Comparison of ENCODE assay signal across 13 cellular contexts in the genomic region with DNA sequence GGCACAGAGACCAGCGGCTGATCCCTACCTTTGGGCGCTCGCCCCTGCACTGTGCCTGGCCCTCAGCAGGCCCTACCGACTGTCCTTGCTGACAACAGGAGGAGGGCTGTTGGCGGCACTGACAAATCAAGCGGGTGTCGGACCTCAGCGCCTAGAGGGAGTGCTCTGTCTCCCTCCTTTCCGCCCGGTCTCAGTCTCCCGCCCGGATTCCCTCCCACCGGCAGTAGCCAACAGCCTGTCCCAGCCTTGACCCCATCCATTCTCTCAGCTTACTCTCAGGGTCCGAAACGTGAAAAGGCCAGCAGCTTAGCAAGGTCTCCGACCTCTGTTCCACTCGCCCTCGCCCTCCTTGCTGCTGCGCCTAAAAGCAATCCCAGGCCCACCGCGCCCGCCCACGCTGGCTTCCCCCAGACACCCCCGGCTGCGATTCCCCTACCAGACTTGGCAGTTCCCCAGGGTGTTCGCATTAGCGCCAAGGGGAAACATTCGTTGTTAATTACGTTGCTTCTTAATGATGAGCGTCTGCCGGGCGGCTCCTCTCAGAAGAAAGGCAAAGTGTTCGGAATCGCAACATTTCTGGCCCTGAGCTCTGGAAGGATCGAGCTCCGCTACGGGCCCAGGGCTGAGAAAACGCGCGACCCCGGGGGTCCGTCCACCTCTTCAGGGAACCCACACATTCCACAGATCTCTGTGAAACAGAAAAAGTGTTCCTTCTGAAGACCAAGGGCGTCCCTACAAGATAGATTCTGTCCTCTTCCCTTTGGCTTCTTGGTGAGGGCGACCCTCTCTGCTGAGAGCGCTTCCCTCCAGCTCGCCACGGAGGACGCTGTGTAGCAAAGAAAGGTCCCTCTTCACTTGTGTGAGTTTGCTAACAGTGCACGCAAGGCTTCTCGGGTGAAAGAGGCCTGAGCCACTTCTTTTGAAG.
DNase-seq lines count a peak whose midpoint lies in the region; ATAC-seq and TF ChIP-seq lines count a peak whose summit lies in the region.
"Had no signal": no experiment of that assay in that cellular context is flagged by ENCODE, and none has a peak within 500 bp of the region (broad histone marks: within the 10 kb centered on the region; RNA-seq: fewer than 3 reads in every experiment).

No MANE protein-coding gene starts in this region.

- peak overlapping the region; percentile 100 for H2AFZ ChIP-seq in GM23338

- H3K4me3 Mint-ChIP-seq in GM23338: peak overlapping the region; percentile 72
- H3K4me3 Mint-ChIP-seq: CD4-positive, alpha-beta memory T cell; central memory CD8-positive, alpha-beta T cell had no signal

- H3K9me2 ChIP-seq in GM23338 (ENCODE audit: insufficient read depth): no peaks in the 10 kb centered on the region

- H3K36me3 Mint-ChIP-seq in GM23338 (ENCODE audit: low read depth): no peaks in the 10 kb centered on the region
- H3K36me3 Mint-ChIP-seq: CD4-positive, alpha-beta memory T cell had no signal

- H4K20me1 ChIP-seq in GM23338 (replicated peaks; ENCODE audit: insufficient read depth): no peaks in the 10 kb centered on the region

- H3K27ac Mint-ChIP-seq in GM23338: no peak overlapping the region
- H3K27ac Mint-ChIP-seq: CD4-positive, alpha-beta memory T cell had no signal

- in situ Hi-C loops in GM13976 (cut with MboI; ENCODE audit: low sequenced_read_pairs, unreplicated experiment): no loop called here

- ATAC-seq in GM23338 (peak; percentile 75), GM21423 (IDR thresholded peaks at IDR 0.05; ENCODE audit: unreplicated experiment) (no peak), GM19035 (IDR thresholded peaks at IDR 0.05; ENCODE audit: unreplicated experiment) (no peak)

- H3K4me1 ChIP-seq in GM23338 (ENCODE audit: insufficient read depth): peaks cover 24% of the 10 kb centered on the region

- no peaks in the 10 kb centered on the region for H3F3A ChIP-seq in GM23338 (replicated peaks; ENCODE audit: low read depth)

- H3K27ac ChIP-seq in GM23338 (ENCODE audit: low read depth) (no peak overlapping the region), skin epidermis (peak overlapping the region in 14 of 21 experiments; percentile 2 to 73 (median 39)), substantia nigra (ENCODE audit: low read depth, low read length, poor library complexity, severe bottlenecking) (no peak overlapping the region)

- peaks cover 8% of the 10 kb centered on the region for H3K9me3 Mint-ChIP-seq in GM23338

- peaks cover 3% of the 10 kb centered on the region for H3K27me3 Mint-ChIP-seq in GM23338 (ENCODE audit: insufficient read depth, low read depth, poor library complexity)

- peak overlapping the region; percentile 66 for H3K4me3 ChIP-seq in GM23338
- H3K4me3 ChIP-seq in skin epidermis: no peak overlapping the region

- TF ChIP-seq CTCF in GM23338 (conservative IDR thresholded peaks at IDR 0.05; ENCODE audit: low read depth in 2 of 2) (peak; percentile 17 to 19; a peak in 1 of 4 replicates), GM13976 (IDR thresholded peaks at IDR 0.05; ENCODE audit: borderline replicate concordance, control extremely low read depth, extremely low read depth, insufficient read depth, missing control alignments) (no peak)

- H3K36me3 ChIP-seq in GM23338 (ENCODE audit: insufficient read depth): no peaks in the 10 kb centered on the region

- H3K4me1 Mint-ChIP-seq in GM23338: peaks cover 29% of the 10 kb centered on the region
- H3K4me1 Mint-ChIP-seq: CD4-positive, alpha-beta memory T cell; central memory CD8-positive, alpha-beta T cell had no signal

- DNase-seq in GM23338 (ENCODE audit: low spot score) (peak; percentile 64), ecto neural progenitor cell (ENCODE audit: low spot score) (peak; percentile 69), iPS-NIHi7 (ENCODE audit: extremely low spot score) (peak; percentile 61), substantia nigra (lab: John Stamatoyannopoulos, UW) (no peak), GM13976 (ENCODE audit: low spot score) (no peak)
- DNase-seq: activated T-cell treated with anti-CD3 and anti-CD28 coated beads for 4 hours, NCI-H1417 treated with DMSO at 0.1 percent for 48 hours, nucleus accumbens had no signal

- peak overlapping the region; percentile 90 for H3K4me2 ChIP-seq in GM23338

- H3K27me3 ChIP-seq in GM23338 (ENCODE audit: insufficient read depth): peaks cover 12% of the 10 kb centered on the region

- no peaks in the 10 kb centered on the region for H3K79me2 ChIP-seq in GM23338 (replicated peaks; ENCODE audit: insufficient read depth)

TF ChIP-seq in GM23338, 12 proteins besides CTCF, POLR2A, EP300 and RAD21 (continues in another document):
- TF ChIP-seq ZNF114 (CRISPR knock-in tag; IDR thresholded peaks at IDR 0.05): no peak
- no peak for TF ChIP-seq JUNB (IDR thresholded peaks at IDR 0.05; ENCODE audit: unreplicated experiment)
- TF ChIP-seq, protein P1, sequence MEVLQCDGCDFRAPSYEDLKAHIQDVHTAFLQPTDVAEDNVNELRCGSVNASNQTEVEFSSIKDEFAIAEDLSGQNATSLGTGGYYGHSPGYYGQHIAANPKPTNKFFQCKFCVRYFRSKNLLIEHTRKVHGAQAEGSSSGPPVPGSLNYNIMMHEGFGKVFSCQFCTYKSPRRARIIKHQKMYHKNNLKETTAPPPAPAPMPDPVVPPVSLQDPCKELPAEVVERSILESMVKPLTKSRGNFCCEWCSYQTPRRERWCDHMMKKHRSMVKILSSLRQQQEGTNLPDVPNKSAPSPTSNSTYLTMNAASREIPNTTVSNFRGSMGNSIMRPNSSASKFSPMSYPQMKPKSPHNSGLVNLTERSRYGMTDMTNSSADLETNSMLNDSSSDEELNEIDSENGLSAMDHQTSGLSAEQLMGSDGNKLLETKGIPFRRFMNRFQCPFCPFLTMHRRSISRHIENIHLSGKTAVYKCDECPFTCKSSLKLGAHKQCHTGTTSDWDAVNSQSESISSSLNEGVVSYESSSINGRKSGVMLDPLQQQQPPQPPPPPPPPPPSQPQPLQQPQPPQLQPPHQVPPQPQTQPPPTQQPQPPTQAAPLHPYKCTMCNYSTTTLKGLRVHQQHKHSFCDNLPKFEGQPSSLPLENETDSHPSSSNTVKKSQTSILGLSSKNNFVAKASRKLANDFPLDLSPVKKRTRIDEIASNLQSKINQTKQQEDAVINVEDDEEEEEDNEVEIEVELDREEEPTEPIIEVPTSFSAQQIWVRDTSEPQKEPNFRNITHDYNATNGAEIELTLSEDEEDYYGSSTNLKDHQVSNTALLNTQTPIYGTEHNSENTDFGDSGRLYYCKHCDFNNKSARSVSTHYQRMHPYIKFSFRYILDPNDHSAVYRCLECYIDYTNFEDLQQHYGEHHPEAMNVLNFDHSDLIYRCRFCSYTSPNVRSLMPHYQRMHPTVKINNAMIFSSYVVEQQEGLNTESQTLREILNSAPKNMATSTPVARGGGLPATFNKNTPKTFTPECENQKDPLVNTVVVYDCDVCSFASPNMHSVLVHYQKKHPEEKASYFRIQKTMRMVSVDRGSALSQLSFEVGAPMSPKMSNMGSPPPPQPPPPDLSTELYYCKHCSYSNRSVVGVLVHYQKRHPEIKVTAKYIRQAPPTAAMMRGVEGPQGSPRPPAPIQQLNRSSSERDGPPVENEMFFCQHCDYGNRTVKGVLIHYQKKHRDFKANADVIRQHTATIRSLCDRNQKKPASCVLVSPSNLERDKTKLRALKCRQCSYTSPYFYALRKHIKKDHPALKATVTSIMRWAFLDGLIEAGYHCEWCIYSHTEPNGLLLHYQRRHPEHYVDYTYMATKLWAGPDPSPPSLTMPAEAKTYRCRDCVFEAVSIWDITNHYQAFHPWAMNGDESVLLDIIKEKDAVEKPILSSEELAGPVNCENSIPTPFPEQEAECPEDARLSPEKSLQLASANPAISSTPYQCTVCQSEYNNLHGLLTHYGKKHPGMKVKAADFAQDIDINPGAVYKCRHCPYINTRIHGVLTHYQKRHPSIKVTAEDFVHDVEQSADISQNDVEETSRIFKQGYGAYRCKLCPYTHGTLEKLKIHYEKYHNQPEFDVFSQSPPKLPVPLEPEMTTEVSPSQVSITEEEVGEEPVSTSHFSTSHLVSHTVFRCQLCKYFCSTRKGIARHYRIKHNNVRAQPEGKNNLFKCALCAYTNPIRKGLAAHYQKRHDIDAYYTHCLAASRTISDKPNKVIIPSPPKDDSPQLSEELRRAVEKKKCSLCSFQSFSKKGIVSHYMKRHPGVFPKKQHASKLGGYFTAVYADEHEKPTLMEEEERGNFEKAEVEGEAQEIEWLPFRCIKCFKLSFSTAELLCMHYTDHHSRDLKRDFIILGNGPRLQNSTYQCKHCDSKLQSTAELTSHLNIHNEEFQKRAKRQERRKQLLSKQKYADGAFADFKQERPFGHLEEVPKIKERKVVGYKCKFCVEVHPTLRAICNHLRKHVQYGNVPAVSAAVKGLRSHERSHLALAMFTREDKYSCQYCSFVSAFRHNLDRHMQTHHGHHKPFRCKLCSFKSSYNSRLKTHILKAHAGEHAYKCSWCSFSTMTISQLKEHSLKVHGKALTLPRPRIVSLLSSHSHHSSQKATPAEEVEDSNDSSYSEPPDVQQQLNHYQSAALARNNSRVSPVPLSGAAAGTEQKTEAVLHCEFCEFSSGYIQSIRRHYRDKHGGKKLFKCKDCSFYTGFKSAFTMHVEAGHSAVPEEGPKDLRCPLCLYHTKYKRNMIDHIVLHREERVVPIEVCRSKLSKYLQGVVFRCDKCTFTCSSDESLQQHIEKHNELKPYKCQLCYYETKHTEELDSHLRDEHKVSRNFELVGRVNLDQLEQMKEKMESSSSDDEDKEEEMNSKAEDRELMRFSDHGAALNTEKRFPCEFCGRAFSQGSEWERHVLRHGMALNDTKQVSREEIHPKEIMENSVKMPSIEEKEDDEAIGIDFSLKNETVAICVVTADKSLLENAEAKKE (CRISPR knock-in tag; IDR thresholded peaks at IDR 0.05): no peak
- no peak for TF ChIP-seq STAT1 (IDR thresholded peaks at IDR 0.05; ENCODE audit: unreplicated experiment)
- TF ChIP-seq CREB1 (CRISPR knock-in tag; IDR thresholded peaks at IDR 0.05; ENCODE audit: low read depth): no peak
- TF ChIP-seq NANOG (IDR thresholded peaks at IDR 0.05; ENCODE audit: borderline replicate concordance): no peak
- no peak for TF ChIP-seq ZNF331 (CRISPR knock-in tag; IDR thresholded peaks at IDR 0.05; ENCODE audit: low read depth)

Comparison
In these comparisons a context has a peak if more than half of its experiments do, and no peak if none do; other contexts are left out.
1. DNase-seq: peak in GM23338 (single experiment), ecto neural progenitor cell (single experiment) and iPS-NIHi7 (single experiment); none in substantia nigra (0 of 49) and GM13976 (single experiment).
2. H3K27ac ChIP-seq: peak in skin epidermis (14 of 21); none in GM23338 (single experiment) and substantia nigra (single experiment).